Comparison of ENCODE assay signal across 35 cellular contexts in genomic region chr10:5151076-5151475, GRCh38. TPM values are rescaled to one million over a fixed set of nuclear protein-coding genes. Genes with fewer than 3 reads are reported as not detected.
"Had no signal": no experiment of that assay in that cellular context is flagged by ENCODE, and none has a peak within 500 bp of the region (broad histone marks: within the 10 kb centered on the region; RNA-seq: fewer than 3 reads in every experiment).

No MANE protein-coding gene starts in this region.

- H3K4me1 Mint-ChIP-seq: activated CD4-positive, alpha-beta T cell treated with anti-CD3 and anti-CD28 coated beads, Interleukin-2, amount 10 ng/mL, durations not matched to agents 7 days and 5 days had no signal

- H3K9me3 ChIP-seq: adrenal gland, body of pancreas, SJCRH30 had no signal

- H3K27ac ChIP-seq: adrenal gland, body of pancreas, PC-9, SJCRH30, SK-N-MC had no signal

- H3K36me3 Mint-ChIP-seq: activated naive CD4-positive, alpha-beta T cell treated with anti-CD3 and anti-CD28 coated beads, Interleukin-2, amount 50 U/mL, for 72 hours had no signal

- DNase-seq: activated CD4-positive, alpha-beta T cell treated with anti-CD3 and anti-CD28 coated beads, Interleukin-2, amount 10 ng/mL, durations not matched to agents 7 days and 5 days; activated CD4-positive, alpha-beta T cell treated with anti-CD3 and anti-CD28 coated beads, Interleukin-2, amount 50 U/mL, for 48 hours; activated CD8-positive, alpha-beta T cell treated with anti-CD3 and anti-CD28 coated beads, Interleukin-2, amount 10 ng/mL, durations not matched to agents 7 days and 5 days; activated gamma-delta T cell treated with Interleukin-2 at 50 U/mL for 16 hours; activated naive CD4-positive, alpha-beta T cell treated with anti-CD3 and anti-CD28 coated beads for 36 hours; activated T-cell treated with anti-CD3 and anti-CD28 coated beads, Interleukin-2, amount 50 U/mL, for 24 hours; adrenal gland; body of pancreas; central memory CD4-positive, alpha-beta T cell; Karpas-422; MM.1S; MV-4-11; NCI-H1092; NCI-H1417; NCI-H146; NCI-H187; NCI-H2029 treated with DMSO at 0.1 percent for 48 hours; NCI-H2107; NCI-H2171; NCI-H510A; NCI-H526; NCI-H748 treated with DMSO at 0.1 percent for 48 hours; NK-92 treated with Interleukin-12 subunit alpha and Interleukin-12 subunit beta, amount 100 ng/mL, for 24 hours; PC-9; Right ventricle myocardium superior; SJCRH30 had no signal

- H3K27me3 Mint-ChIP-seq: activated T-cell treated with anti-CD3 and anti-CD28 coated beads, Interleukin-2, amount 50 U/mL, for 24 hours had no signal

- H3K4me3 ChIP-seq: adrenal gland, body of pancreas, PC-9, SJCRH30, SK-N-MC had no signal

- H3K4me2 ChIP-seq: PC-9 had no signal

- FAIRE-seq: astrocyte, RCC 7860, TTC549 had no signal

- H3K4me1 ChIP-seq: adrenal gland, SJCRH30 had no signal

- H3K27ac Mint-ChIP-seq: activated CD4-positive, alpha-beta T cell treated with anti-CD3 and anti-CD28 coated beads, Interleukin-2, amount 10 ng/mL, durations not matched to agents 7 days and 5 days; activated CD8-positive, alpha-beta T cell treated with anti-CD3 and anti-CD28 coated beads, Interleukin-2, amount 10 ng/mL, durations not matched to agents 7 days and 5 days; activated naive CD4-positive, alpha-beta T cell treated with anti-CD3 and anti-CD28 coated beads for 36 hours; activated naive CD4-positive, alpha-beta T cell treated with anti-CD3 and anti-CD28 coated beads, Interleukin-2, amount 50 U/mL, for 72 hours; activated T-cell treated with anti-CD3 and anti-CD28 coated beads, Interleukin-2, amount 50 U/mL, for 24 hours; activated T-helper 1 cell treated with anti-CD3 and anti-CD28 coated beads, Interleukin-12 subunit alpha, Interleukin-12 subunit beta, Interleukin-2, Interleukin-4 antibody, amounts not matched to agents 30 ng/mL and 10 ng/mL and 1 ng/mL, durations not matched to agents 14 hours and 24 hours and 36 hours had no signal

- H3K4me3 Mint-ChIP-seq: activated CD4-positive, alpha-beta T cell treated with anti-CD3 and anti-CD28 coated beads, Interleukin-2, amount 10 ng/mL, durations not matched to agents 7 days and 5 days; activated CD8-positive, alpha-beta T cell treated with anti-CD3 and anti-CD28 coated beads, Interleukin-2, amount 10 ng/mL, durations not matched to agents 7 days and 5 days; activated naive CD4-positive, alpha-beta T cell treated with anti-CD3 and anti-CD28 coated beads for 36 hours; activated T-cell treated with anti-CD3 and anti-CD28 coated beads, Interleukin-2, amount 50 U/mL, for 24 hours; activated T-helper 1 cell treated with anti-CD3 and anti-CD28 coated beads, Interleukin-12 subunit alpha, Interleukin-12 subunit beta, Interleukin-2, Interleukin-4 antibody, amounts not matched to agents 30 ng/mL and 10 ng/mL and 1 ng/mL, durations not matched to agents 14 hours and 24 hours and 36 hours had no signal

- ATAC-seq: activated CD8-positive, alpha-beta T cell treated with anti-CD3 and anti-CD28 coated beads, Interleukin-2, amount 10 ng/mL, durations not matched to agents 7 days and 5 days; activated naive CD4-positive, alpha-beta T cell treated with anti-CD3 and anti-CD28 coated beads, Interleukin-2, amount 50 U/mL, for 72 hours; body of pancreas had no signal

RNA-seq across cellular contexts. Expression of gene AKR1C8, which starts 33.9 kb away (rescaled TPM):
- total RNA-seq: activated naive CD4-positive, alpha-beta T cell treated with anti-CD3 and anti-CD28 coated beads for 36 hours; adrenal gland; astrocyte; body of pancreas; Right ventricle myocardium superior had no signal
- polyA plus RNA-seq: adrenal gland had no signal

RNA-seq across cellular contexts. Expression of gene AKR1C4, which starts 45.6 kb away (rescaled TPM):
- total RNA-seq: activated CD4-positive, alpha-beta T cell treated with anti-CD3 and anti-CD28 coated beads, Interleukin-2, amount 10 ng/mL, durations not matched to agents 7 days and 5 days; activated CD8-positive, alpha-beta T cell treated with anti-CD3 and anti-CD28 coated beads, Interleukin-2, amount 10 ng/mL, durations not matched to agents 7 days and 5 days; activated naive CD4-positive, alpha-beta T cell treated with anti-CD3 and anti-CD28 coated beads for 36 hours; activated naive CD4-positive, alpha-beta T cell treated with anti-CD3 and anti-CD28 coated beads, Interleukin-2, amount 50 U/mL, for 72 hours; activated T-helper 1 cell treated with anti-CD3 and anti-CD28 coated beads, Interleukin-12 subunit alpha, Interleukin-12 subunit beta, Interleukin-2, Interleukin-4 antibody, amounts not matched to agents 30 ng/mL and 10 ng/mL and 1 ng/mL, durations not matched to agents 14 hours and 24 hours and 36 hours; adrenal gland; astrocyte; cerebellum; PC-9; Right ventricle myocardium superior; SJCRH30; T-helper 1 cell treated with Interleukin-12 subunit alpha and Interleukin-12 subunit beta and Interleukin-4 antibody, amounts not matched to agents 30 ng/mL and 1 ng/mL, for 36 hours; T-helper 2 cell treated with Interferon-gamma antibody and Interleukin-4, amounts not matched to agents 100 ng/mL and 5 ng/mL, for 36 hours had no signal
